In the genomic region with DNA sequence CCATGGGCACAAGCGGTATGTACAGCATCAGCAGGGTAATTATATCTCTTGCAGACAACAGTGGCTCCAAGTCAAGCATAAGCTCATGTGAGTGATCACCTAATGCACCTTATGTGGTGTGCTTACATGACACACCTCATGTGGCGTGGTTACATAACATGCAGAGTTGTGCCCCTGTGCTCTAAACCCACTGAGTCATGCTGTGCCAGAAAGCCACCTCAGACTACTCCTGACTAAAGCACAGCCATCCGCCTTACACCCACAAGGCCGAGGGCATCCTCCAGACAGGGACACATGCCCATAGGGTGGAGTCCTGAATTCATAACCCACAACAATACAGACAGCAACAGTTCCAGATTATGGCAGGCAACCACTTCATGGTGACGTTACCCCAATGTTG, we compare ENCODE assay signal across 22 cellular contexts.
DNase-seq lines count a peak whose midpoint lies in the region; ATAC-seq and TF ChIP-seq lines count a peak whose summit lies in the region.
"Had no signal": no experiment of that assay in that cellular context is flagged by ENCODE, and none has a peak within 500 bp of the region (broad histone marks: within the 10 kb centered on the region; RNA-seq: fewer than 3 reads in every experiment).

No MANE protein-coding gene starts in this region.

- H3K4me3 Mint-ChIP-seq in stimulated activated memory B cell treated with anti-CD40 and anti-IgM and Interleukin-4, amounts not matched to agents 10 μg/mL and 1 μg/mL and 100 μg/mL, for 72 hours = no peak overlapping the region
- H3K4me3 Mint-ChIP-seq: CD4-positive, alpha-beta memory T cell; GM23338; HFFc6 had no signal

- H3K4me1 ChIP-seq in Loucy (ENCODE audit: insufficient read depth, low read length, poor library complexity, severe bottlenecking) (peaks cover 10% of the 10 kb centered on the region), thyroid gland (no peaks in the 10 kb centered on the region)
- H3K4me1 ChIP-seq: A549, HAP-1 had no signal

- H3K36me3 ChIP-seq in Loucy (ENCODE audit: insufficient read depth, low read length) (no peaks in the 10 kb centered on the region), thyroid gland (no peaks in the 10 kb centered on the region)
- H3K36me3 ChIP-seq: HAP-1 had no signal

- H3K9me2 ChIP-seq in Loucy (replicated peaks; ENCODE audit: low read depth, low read length) = no peaks in the 10 kb centered on the region

- no peaks in the 10 kb centered on the region for H3K79me2 ChIP-seq in Loucy (ENCODE audit: insufficient read depth, low read length)

- H3K9ac ChIP-seq in Loucy (ENCODE audit: low read depth, low read length, poor library complexity, severe bottlenecking) = no peak overlapping the region

- no peaks in the 10 kb centered on the region for H3K4me1 Mint-ChIP-seq in stimulated activated memory B cell treated with anti-CD40 and anti-IgM and Interleukin-4, amounts not matched to agents 10 μg/mL and 1 μg/mL and 100 μg/mL, for 72 hours
- H3K4me1 Mint-ChIP-seq: CD4-positive, alpha-beta memory T cell had no signal

- no peak overlapping the region for H3K27ac ChIP-seq in thyroid gland
- H3K27ac ChIP-seq: A549 had no signal

- no peaks in the 10 kb centered on the region for H3K27me3 Mint-ChIP-seq in stimulated activated memory B cell treated with anti-CD40 and anti-IgM and Interleukin-4, amounts not matched to agents 10 μg/mL and 1 μg/mL and 100 μg/mL, for 72 hours

- H3K27me3 ChIP-seq in Loucy (ENCODE audit: insufficient read depth, low read length, poor library complexity, severe bottlenecking) (no peaks in the 10 kb centered on the region), thyroid gland (no peaks in the 10 kb centered on the region)

- DNase-seq in HT1080 (ENCODE audit: low read depth) = peak; percentile 17
- peak; percentile 39 for DNase-seq in epithelial cell of esophagus (ENCODE audit: low read depth)
- no peak for DNase-seq in NCI-H2196 (lab: John Stamatoyannopoulos, UW; ENCODE audit: unreplicated experiment)
- no peak for DNase-seq in Ammon's horn (ENCODE audit: low spot score)
- DNase-seq in thyroid gland = no peak
- DNase-seq: 8988T; ACHN; AML-193; C1 segment of cervical spinal cord; Calu3; CD4-positive, alpha-beta memory T cell; COR-L47; DMS153; EL; GDM1; HFFc6 had no signal

- H3F3A ChIP-seq in Loucy (ENCODE audit: low read depth) = no peaks in the 10 kb centered on the region

- H3K4me3 ChIP-seq in Loucy (ENCODE audit: low read length, poor library complexity, severe bottlenecking) = no peak overlapping the region
- no peak overlapping the region for H3K4me3 ChIP-seq in epithelial cell of esophagus (ENCODE audit: low read length)
- no peak overlapping the region for H3K4me3 ChIP-seq in thyroid gland (replicated peaks in 1 of 3)
- H3K4me3 ChIP-seq: A549, GM12878, GM23338, HAP-1 had no signal

- intact Hi-C loops in thyroid gland (cut with DNase I) = no loop called here

- peaks cover 20% of the 10 kb centered on the region for H3K9me3 Mint-ChIP-seq in stimulated activated memory B cell treated with anti-CD40 and anti-IgM and Interleukin-4, amounts not matched to agents 10 μg/mL and 1 μg/mL and 100 μg/mL, for 72 hours

- no peaks in the 10 kb centered on the region for H3K36me3 Mint-ChIP-seq in stimulated activated memory B cell treated with anti-CD40 and anti-IgM and Interleukin-4, amounts not matched to agents 10 μg/mL and 1 μg/mL and 100 μg/mL, for 72 hours
- H3K36me3 Mint-ChIP-seq: CD4-positive, alpha-beta memory T cell had no signal

- H2AFZ ChIP-seq in Loucy (ENCODE audit: low read length) = no peak overlapping the region
- H2AFZ ChIP-seq: GM23338 had no signal

- H3K9me3 ChIP-seq in Loucy (ENCODE audit: insufficient read depth, low read depth, low read length) (peaks cover 34% of the 10 kb centered on the region), thyroid gland (no peaks in the 10 kb centered on the region)

- WGBS in thyroid gland, 2 donors = 91 to 93% methylated on average over 3 to 5 of the region's 5 CpGs

- no peak for TF ChIP-seq CTCF in Loucy (conservative IDR thresholded peaks at IDR 0.05; ENCODE audit: low read length)
- TF ChIP-seq CTCF in epithelial cell of esophagus (IDR thresholded peaks at IDR 0.05; ENCODE audit: insufficient read depth, low read depth, low read length, missing control alignments) = no peak
- no peak for TF ChIP-seq CTCF in thyroid gland (IDR thresholded peaks at IDR 0.05)

- no peak overlapping the region for H3K27ac Mint-ChIP-seq in stimulated activated memory B cell treated with anti-CD40 and anti-IgM and Interleukin-4, amounts not matched to agents 10 μg/mL and 1 μg/mL and 100 μg/mL, for 72 hours
- H3K27ac Mint-ChIP-seq: CD4-positive, alpha-beta memory T cell; GM23338; HFFc6 had no signal

- H3K4me2 ChIP-seq in Loucy (ENCODE audit: low read depth, low read length, poor library complexity, severe bottlenecking) = peak overlapping the region; percentile 43
- H3K4me2 ChIP-seq: A549, GM23338 had no signal

- peak; percentile 16 for ATAC-seq in stimulated activated memory B cell treated with anti-CD40 and anti-IgM and Interleukin-4, amounts not matched to agents 10 μg/mL and 1 μg/mL and 100 μg/mL, for 72 hours
- ATAC-seq: A549, GM12878, GM23338 had no signal

- no peaks in the 10 kb centered on the region for H4K20me1 ChIP-seq in Loucy (ENCODE audit: insufficient read depth, low read length, poor library complexity, severe bottlenecking)

- no peak for TF ChIP-seq POLR2A in thyroid gland (IDR thresholded peaks at IDR 0.05)

Comparison
In these comparisons a context has a peak if more than half of its experiments do, and no peak if none do; other contexts are left out.
1. DNase-seq: peak in HT1080 (single experiment) and epithelial cell of esophagus (single experiment); none in NCI-H2196 (single experiment), Ammon's horn (single experiment) and thyroid gland (0 of 2).